1 cellular context compared by ENCODE assay signal in the genomic region with DNA sequence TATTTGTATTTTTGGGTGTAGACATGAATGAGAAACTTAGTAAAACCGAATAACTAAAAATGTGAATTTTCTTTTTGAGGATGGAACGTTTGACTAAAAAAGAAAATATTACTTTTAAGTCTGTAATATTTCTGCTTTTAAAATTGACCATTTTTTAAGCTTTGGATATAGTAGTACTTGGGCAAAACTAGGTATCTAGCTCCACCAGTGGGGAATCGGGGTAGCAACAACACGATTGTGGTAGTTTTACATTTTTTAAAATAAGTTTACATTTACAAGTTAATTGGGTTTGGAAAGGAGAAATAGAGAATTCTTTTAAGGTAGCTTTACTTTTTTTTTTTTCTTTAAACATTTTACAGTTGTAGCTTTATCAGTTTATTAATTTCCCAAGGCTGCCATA.
TF ChIP-seq lines count a peak whose summit lies in the region.

No MANE protein-coding gene starts in this region.

TF ChIP-seq in WTC11, 78 proteins besides CTCF, POLR2A, EP300 and RAD21 (continued from another document):
- TF ChIP-seq, protein P1, sequence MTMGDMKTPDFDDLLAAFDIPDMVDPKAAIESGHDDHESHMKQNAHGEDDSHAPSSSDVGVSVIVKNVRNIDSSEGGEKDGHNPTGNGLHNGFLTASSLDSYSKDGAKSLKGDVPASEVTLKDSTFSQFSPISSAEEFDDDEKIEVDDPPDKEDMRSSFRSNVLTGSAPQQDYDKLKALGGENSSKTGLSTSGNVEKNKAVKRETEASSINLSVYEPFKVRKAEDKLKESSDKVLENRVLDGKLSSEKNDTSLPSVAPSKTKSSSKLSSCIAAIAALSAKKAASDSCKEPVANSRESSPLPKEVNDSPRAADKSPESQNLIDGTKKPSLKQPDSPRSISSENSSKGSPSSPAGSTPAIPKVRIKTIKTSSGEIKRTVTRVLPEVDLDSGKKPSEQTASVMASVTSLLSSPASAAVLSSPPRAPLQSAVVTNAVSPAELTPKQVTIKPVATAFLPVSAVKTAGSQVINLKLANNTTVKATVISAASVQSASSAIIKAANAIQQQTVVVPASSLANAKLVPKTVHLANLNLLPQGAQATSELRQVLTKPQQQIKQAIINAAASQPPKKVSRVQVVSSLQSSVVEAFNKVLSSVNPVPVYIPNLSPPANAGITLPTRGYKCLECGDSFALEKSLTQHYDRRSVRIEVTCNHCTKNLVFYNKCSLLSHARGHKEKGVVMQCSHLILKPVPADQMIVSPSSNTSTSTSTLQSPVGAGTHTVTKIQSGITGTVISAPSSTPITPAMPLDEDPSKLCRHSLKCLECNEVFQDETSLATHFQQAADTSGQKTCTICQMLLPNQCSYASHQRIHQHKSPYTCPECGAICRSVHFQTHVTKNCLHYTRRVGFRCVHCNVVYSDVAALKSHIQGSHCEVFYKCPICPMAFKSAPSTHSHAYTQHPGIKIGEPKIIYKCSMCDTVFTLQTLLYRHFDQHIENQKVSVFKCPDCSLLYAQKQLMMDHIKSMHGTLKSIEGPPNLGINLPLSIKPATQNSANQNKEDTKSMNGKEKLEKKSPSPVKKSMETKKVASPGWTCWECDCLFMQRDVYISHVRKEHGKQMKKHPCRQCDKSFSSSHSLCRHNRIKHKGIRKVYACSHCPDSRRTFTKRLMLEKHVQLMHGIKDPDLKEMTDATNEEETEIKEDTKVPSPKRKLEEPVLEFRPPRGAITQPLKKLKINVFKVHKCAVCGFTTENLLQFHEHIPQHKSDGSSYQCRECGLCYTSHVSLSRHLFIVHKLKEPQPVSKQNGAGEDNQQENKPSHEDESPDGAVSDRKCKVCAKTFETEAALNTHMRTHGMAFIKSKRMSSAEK (CRISPR knock-in tag; IDR thresholded peaks at IDR 0.05; ENCODE audit: borderline replicate concordance) = no peak
- TF ChIP-seq, protein P2, sequence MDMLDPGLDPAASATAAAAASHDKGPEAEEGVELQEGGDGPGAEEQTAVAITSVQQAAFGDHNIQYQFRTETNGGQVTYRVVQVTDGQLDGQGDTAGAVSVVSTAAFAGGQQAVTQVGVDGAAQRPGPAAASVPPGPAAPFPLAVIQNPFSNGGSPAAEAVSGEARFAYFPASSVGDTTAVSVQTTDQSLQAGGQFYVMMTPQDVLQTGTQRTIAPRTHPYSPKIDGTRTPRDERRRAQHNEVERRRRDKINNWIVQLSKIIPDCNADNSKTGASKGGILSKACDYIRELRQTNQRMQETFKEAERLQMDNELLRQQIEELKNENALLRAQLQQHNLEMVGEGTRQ (CRISPR knock-in tag; IDR thresholded peaks at IDR 0.05) = no peak
- TF ChIP-seq NFATC4 (CRISPR knock-in tag; IDR thresholded peaks at IDR 0.05) (no peak), STAT6 (CRISPR knock-in tag; conservative IDR thresholded peaks at IDR 0.05; ENCODE audit: low read depth) (no peak), SOX15 (CRISPR knock-in tag; IDR thresholded peaks at IDR 0.05) (no peak), ZNF232 (CRISPR knock-in tag; IDR thresholded peaks at IDR 0.05) (no peak), EMX1 (CRISPR knock-in tag; IDR thresholded peaks at IDR 0.05) (no peak), HMGXB4 (CRISPR knock-in tag; IDR thresholded peaks at IDR 0.05) (no peak), ZNF512 (CRISPR knock-in tag; IDR thresholded peaks at IDR 0.05; ENCODE audit: borderline replicate concordance) (no peak), KAT7 (CRISPR knock-in tag; IDR thresholded peaks at IDR 0.05; ENCODE audit: borderline replicate concordance) (no peak), SP1 (CRISPR knock-in tag; conservative IDR thresholded peaks at IDR 0.05) (no peak), ETV6 (CRISPR knock-in tag; IDR thresholded peaks at IDR 0.05) (no peak)
- TF ChIP-seq, protein P3, sequence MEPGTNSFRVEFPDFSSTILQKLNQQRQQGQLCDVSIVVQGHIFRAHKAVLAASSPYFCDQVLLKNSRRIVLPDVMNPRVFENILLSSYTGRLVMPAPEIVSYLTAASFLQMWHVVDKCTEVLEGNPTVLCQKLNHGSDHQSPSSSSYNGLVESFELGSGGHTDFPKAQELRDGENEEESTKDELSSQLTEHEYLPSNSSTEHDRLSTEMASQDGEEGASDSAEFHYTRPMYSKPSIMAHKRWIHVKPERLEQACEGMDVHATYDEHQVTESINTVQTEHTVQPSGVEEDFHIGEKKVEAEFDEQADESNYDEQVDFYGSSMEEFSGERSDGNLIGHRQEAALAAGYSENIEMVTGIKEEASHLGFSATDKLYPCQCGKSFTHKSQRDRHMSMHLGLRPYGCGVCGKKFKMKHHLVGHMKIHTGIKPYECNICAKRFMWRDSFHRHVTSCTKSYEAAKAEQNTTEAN (CRISPR knock-in tag; IDR thresholded peaks at IDR 0.05) = no peak
- TF ChIP-seq, protein P4, sequence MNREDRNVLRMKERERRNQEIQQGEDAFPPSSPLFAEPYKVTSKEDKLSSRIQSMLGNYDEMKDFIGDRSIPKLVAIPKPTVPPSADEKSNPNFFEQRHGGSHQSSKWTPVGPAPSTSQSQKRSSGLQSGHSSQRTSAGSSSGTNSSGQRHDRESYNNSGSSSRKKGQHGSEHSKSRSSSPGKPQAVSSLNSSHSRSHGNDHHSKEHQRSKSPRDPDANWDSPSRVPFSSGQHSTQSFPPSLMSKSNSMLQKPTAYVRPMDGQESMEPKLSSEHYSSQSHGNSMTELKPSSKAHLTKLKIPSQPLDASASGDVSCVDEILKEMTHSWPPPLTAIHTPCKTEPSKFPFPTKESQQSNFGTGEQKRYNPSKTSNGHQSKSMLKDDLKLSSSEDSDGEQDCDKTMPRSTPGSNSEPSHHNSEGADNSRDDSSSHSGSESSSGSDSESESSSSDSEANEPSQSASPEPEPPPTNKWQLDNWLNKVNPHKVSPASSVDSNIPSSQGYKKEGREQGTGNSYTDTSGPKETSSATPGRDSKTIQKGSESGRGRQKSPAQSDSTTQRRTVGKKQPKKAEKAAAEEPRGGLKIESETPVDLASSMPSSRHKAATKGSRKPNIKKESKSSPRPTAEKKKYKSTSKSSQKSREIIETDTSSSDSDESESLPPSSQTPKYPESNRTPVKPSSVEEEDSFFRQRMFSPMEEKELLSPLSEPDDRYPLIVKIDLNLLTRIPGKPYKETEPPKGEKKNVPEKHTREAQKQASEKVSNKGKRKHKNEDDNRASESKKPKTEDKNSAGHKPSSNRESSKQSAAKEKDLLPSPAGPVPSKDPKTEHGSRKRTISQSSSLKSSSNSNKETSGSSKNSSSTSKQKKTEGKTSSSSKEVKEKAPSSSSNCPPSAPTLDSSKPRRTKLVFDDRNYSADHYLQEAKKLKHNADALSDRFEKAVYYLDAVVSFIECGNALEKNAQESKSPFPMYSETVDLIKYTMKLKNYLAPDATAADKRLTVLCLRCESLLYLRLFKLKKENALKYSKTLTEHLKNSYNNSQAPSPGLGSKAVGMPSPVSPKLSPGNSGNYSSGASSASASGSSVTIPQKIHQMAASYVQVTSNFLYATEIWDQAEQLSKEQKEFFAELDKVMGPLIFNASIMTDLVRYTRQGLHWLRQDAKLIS (CRISPR knock-in tag; IDR thresholded peaks at IDR 0.05; ENCODE audit: borderline replicate concordance) = no peak
- TF ChIP-seq, protein P5, sequence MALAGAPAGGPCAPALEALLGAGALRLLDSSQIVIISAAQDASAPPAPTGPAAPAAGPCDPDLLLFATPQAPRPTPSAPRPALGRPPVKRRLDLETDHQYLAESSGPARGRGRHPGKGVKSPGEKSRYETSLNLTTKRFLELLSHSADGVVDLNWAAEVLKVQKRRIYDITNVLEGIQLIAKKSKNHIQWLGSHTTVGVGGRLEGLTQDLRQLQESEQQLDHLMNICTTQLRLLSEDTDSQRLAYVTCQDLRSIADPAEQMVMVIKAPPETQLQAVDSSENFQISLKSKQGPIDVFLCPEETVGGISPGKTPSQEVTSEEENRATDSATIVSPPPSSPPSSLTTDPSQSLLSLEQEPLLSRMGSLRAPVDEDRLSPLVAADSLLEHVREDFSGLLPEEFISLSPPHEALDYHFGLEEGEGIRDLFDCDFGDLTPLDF (CRISPR knock-in tag; IDR thresholded peaks at IDR 0.05) = no peak
- TF ChIP-seq, protein P6, sequence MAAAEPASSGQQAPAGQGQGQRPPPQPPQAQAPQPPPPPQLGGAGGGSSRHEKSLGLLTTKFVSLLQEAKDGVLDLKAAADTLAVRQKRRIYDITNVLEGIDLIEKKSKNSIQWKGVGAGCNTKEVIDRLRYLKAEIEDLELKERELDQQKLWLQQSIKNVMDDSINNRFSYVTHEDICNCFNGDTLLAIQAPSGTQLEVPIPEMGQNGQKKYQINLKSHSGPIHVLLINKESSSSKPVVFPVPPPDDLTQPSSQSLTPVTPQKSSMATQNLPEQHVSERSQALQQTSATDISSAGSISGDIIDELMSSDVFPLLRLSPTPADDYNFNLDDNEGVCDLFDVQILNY (CRISPR knock-in tag; IDR thresholded peaks at IDR 0.05) = no peak
